ENCODE assay signal across 1 cellular context in genomic region chr3:172083995-172084409, GRCh38.
TF ChIP-seq lines count a peak whose summit lies in the region.

No MANE protein-coding gene starts in this region.

TF ChIP-seq in HepG2, 621 proteins besides CTCF, POLR2A, EP300 and RAD21 (continued from another document and continues in another):
- no peak for TF ChIP-seq ZBTB40 (IDR thresholded peaks at IDR 0.05)
- no peak; the same call in 1 of the 2 replicates for TF ChIP-seq ZBTB40 (CRISPR knock-in tag; IDR thresholded peaks at IDR 0.05)
- peak; percentile 88 for TF ChIP-seq NR2F6 (IDR thresholded peaks at IDR 0.05)
- peak; percentile 83 for TF ChIP-seq NR2F6 (CRISPR knock-in tag; IDR thresholded peaks at IDR 0.05)
- no peak; the same call in 1 of the 2 replicates for TF ChIP-seq ZBED4 (CRISPR knock-in tag; IDR thresholded peaks at IDR 0.05; ENCODE audit: borderline replicate concordance)
- TF ChIP-seq TRIM22 (IDR thresholded peaks at IDR 0.05) = no peak
- no peak for TF ChIP-seq SIN3A (IDR thresholded peaks at IDR 0.05; ENCODE audit: borderline replicate concordance, low read depth, low read length)
- TF ChIP-seq ZNF850 (CRISPR knock-in tag; conservative IDR thresholded peaks at IDR 0.05) = no peak
- TF ChIP-seq PATZ1 (CRISPR knock-in tag; IDR thresholded peaks at IDR 0.05) = peak; percentile 54
- no peak for TF ChIP-seq MYNN (CRISPR knock-in tag; IDR thresholded peaks at IDR 0.05; ENCODE audit: low read depth)
- no peak for TF ChIP-seq BHLHE40 (IDR thresholded peaks at IDR 0.05; ENCODE audit: low read length)
- TF ChIP-seq SKIL (CRISPR knock-in tag; IDR thresholded peaks at IDR 0.05; ENCODE audit: borderline replicate concordance) = no peak; the same call in 1 of the 2 replicates
- no peak for TF ChIP-seq DR1 (CRISPR knock-in tag; IDR thresholded peaks at IDR 0.05)
- TF ChIP-seq MZF1 (CRISPR knock-in tag; IDR thresholded peaks at IDR 0.05; ENCODE audit: borderline replicate concordance) = no peak
- TF ChIP-seq IRF1 (CRISPR knock-in tag; IDR thresholded peaks at IDR 0.05; ENCODE audit: low read depth) = no peak
- no peak for TF ChIP-seq CSRNP1 (CRISPR knock-in tag; IDR thresholded peaks at IDR 0.05)
- no peak for TF ChIP-seq MYC (CRISPR knock-in tag; IDR thresholded peaks at IDR 0.05; ENCODE audit: borderline replicate concordance)
- no peak for TF ChIP-seq AFF4 (CRISPR knock-in tag; IDR thresholded peaks at IDR 0.05)
- no peak for TF ChIP-seq ZNF720 (CRISPR knock-in tag; IDR thresholded peaks at IDR 0.05)
- TF ChIP-seq TBX2 (CRISPR knock-in tag; IDR thresholded peaks at IDR 0.05; ENCODE audit: borderline replicate concordance) = peak; percentile 73; the same call in 1 of the 2 replicates
- peak; percentile 62; the same call in 1 of the 2 replicates for TF ChIP-seq ZBTB26 (CRISPR knock-in tag; IDR thresholded peaks at IDR 0.05; ENCODE audit: borderline replicate concordance)
